10 cellular contexts compared by ENCODE assay signal in the genomic region with DNA sequence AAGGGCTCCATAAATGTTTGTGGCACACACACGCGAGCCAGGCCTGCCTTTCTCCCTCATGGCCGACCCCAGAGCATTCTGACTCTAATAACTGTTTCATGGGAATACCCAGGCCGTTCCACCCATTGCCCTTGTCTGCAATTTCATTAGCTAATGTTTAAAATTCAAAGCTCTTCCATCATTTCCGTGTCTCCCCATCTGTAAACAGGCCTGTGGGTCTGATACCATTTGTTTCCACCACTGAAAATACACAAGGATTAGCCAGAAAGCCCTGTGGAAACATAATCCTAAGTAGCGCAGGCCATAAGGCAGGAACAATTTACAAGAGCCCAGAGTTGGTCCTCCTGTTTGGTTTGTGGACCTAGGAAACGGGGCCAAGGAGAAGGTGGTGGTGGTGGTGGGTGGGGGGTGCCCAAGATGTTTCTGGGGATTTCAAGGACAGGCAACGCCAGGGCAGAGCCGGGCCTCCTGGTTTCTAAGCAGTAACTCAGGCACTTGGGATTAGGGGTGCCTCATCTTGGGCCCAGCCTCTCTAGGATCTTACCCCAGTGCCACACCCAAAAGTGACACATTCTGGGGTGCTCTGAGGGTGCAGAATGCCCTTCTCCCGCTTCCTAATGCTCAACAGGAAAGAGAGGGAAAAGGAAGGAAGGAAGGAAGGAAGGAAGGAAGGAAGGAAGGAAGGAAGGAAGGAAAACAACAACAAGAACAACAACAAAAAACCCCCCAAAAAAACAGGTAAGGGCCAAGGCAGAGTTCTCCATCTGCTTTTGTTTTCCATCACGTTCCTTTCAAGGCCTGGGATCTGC.
A peak's percentile ranks its signal among the peaks of the same experiment; 100 is the strongest.
DNase-seq lines count a peak whose midpoint lies in the region; ATAC-seq, FAIRE-seq and TF ChIP-seq lines count a peak whose summit lies in the region.
"Had no signal": no experiment of that assay in that cellular context is flagged by ENCODE, and none has a peak within 500 bp of the region (broad histone marks: within the 10 kb centered on the region; RNA-seq: fewer than 3 reads in every experiment).

No MANE protein-coding gene starts in this region.

- H3K18ac ChIP-seq in neuronal stem cell (ENCODE audit: low read length), result peak overlapping the region; percentile 38

- dilution Hi-C loops in endothelial cell of umbilical vein (cut with MboI; ENCODE audit: extremely low pct_ligation_motif_present, low sequenced_read_pairs), result no loop called here

- ATAC-seq in right lobe of liver (no peak), HG02981 (IDR thresholded peaks at IDR 0.05; ENCODE audit: unreplicated experiment) (no peak), HG03439 (IDR thresholded peaks at IDR 0.05; ENCODE audit: unreplicated experiment) (no peak), HG02884 (IDR thresholded peaks at IDR 0.05; ENCODE audit: unreplicated experiment) (no peak)
- ATAC-seq in activated CD8-positive, alpha-beta memory T cell treated with anti-CD3 and anti-CD28 coated beads, Interleukin-2, amount 10 ng/mL, durations not matched to agents 7 days and 5 days, result no peak

- no peaks in the 10 kb centered on the region for H3K36me3 Mint-ChIP-seq in activated CD8-positive, alpha-beta memory T cell treated with anti-CD3 and anti-CD28 coated beads, Interleukin-2, amount 10 ng/mL, durations not matched to agents 7 days and 5 days

- H3K79me1 ChIP-seq in neuronal stem cell (ENCODE audit: low read depth, low read length), result peaks cover 3% of the 10 kb centered on the region

- H3K9me3 ChIP-seq in liver (ENCODE audit: control insufficient read depth in 4 of 4, low read length in 3 of 4) (no peaks in the 10 kb centered on the region), right lobe of liver (no peaks in the 10 kb centered on the region), endothelial cell of umbilical vein (replicated peaks; ENCODE audit: control insufficient read depth, insufficient read depth, low read length) (no peaks in the 10 kb centered on the region), neuronal stem cell (replicated peaks in 1 of 2; ENCODE audit: control insufficient read depth in 2 of 2, insufficient read depth in 1 of 2, low read depth in 1 of 2, low read length in 2 of 2) (no peaks in the 10 kb centered on the region)

- no peak overlapping the region for H3K4me3 Mint-ChIP-seq in activated CD8-positive, alpha-beta memory T cell treated with anti-CD3 and anti-CD28 coated beads, Interleukin-2, amount 10 ng/mL, durations not matched to agents 7 days and 5 days

- H3K9ac ChIP-seq in liver (ENCODE audit: low read depth in 1 of 2, low read length in 2 of 2) (no peak overlapping the region), endothelial cell of umbilical vein (replicated peaks; ENCODE audit: extremely low read depth, insufficient read depth, low read length) (no peak overlapping the region), neuronal stem cell (ENCODE audit: low read depth, low read length, poor library complexity) (no peak overlapping the region)

- no peaks in the 10 kb centered on the region for H3K27me3 ChIP-seq in liver (ENCODE audit: control insufficient read depth in 4 of 4, insufficient read depth in 4 of 4, low read length in 3 of 4)
- no peaks in the 10 kb centered on the region for H3K27me3 ChIP-seq in right lobe of liver
- H3K27me3 ChIP-seq in endothelial cell of umbilical vein (ENCODE audit: control insufficient read depth in 2 of 2, insufficient read depth in 2 of 2, low read length in 2 of 2), result no peaks in the 10 kb centered on the region
- H3K27me3 ChIP-seq in neuronal stem cell (ENCODE audit: control insufficient read depth in 3 of 3, insufficient read depth in 3 of 3, low read depth in 1 of 3, low read length in 3 of 3), result no peaks in the 10 kb centered on the region

- BruUV-seq in endothelial cell of umbilical vein (replicated peaks; lab: Mats Ljungman, UMichigan), result no TSS peak

- TF ChIP-seq RAD21 in liver (IDR thresholded peaks at IDR 0.05), result no peak

- DNase-seq in right lobe of liver (no peak), endothelial cell of umbilical vein (ENCODE audit: low read depth, low spot score) (no peak), neuronal stem cell (ENCODE audit: low spot score) (no peak)
- no peak for DNase-seq in activated CD8-positive, alpha-beta memory T cell treated with anti-CD3 and anti-CD28 coated beads, Interleukin-2, amount 10 ng/mL, durations not matched to agents 7 days and 5 days
- DNase-seq: stimulated activated CD4-positive, alpha-beta T cell treated with anti-CD3 and anti-CD28 coated beads, Interleukin-4, amount 100 ng/mL, for 24 hours had no signal

- POLR2A ChIA-PET in endothelial cell of umbilical vein (lab: Charles Lee), result interaction anchor here (0.6 kb wide), 1 partner anchor 14 kb away, joined by 3 read pairs; no protein-coding TSS in a partner anchor

- no peaks in the 10 kb centered on the region for H3K9me1 ChIP-seq in endothelial cell of umbilical vein (replicated peaks; ENCODE audit: control insufficient read depth, extremely low read depth, insufficient read depth, low read length)

- H4K91ac ChIP-seq in neuronal stem cell (ENCODE audit: low read depth, low read length, poor library complexity), result no peak overlapping the region

- peaks cover 2% of the 10 kb centered on the region for H3K4me1 Mint-ChIP-seq in activated CD8-positive, alpha-beta memory T cell treated with anti-CD3 and anti-CD28 coated beads, Interleukin-2, amount 10 ng/mL, durations not matched to agents 7 days and 5 days

- H3K27ac ChIP-seq in liver (ENCODE audit: low read depth in 1 of 2, low read length in 2 of 2), result peak overlapping the region; percentile 5 to 19
- no peak overlapping the region for H3K27ac ChIP-seq in right lobe of liver
- peak overlapping the region; percentile 27 for H3K27ac ChIP-seq in endothelial cell of umbilical vein (ENCODE audit: insufficient read depth, low read depth, low read length)
- H3K27ac ChIP-seq in neuronal stem cell (replicated peaks; ENCODE audit: low read length), result no peak overlapping the region
- H3K27ac ChIP-seq: epithelial cell of prostate had no signal

- H4K8ac ChIP-seq in neuronal stem cell (ENCODE audit: low read depth, low read length), result no peak overlapping the region

- no peak overlapping the region for H2BK15ac ChIP-seq in neuronal stem cell (ENCODE audit: low read length)

- H3K4me1 ChIP-seq in liver (ENCODE audit: control insufficient read depth in 4 of 4, insufficient read depth in 4 of 4, low read length in 3 of 4), result peaks cover 11 to 24% (median 20%) of the 10 kb centered on the region in 4 donors
- peaks cover 0 to 22% (median 10%) of the 10 kb centered on the region in 4 donors for H3K4me1 ChIP-seq in right lobe of liver
- peaks cover 35% of the 10 kb centered on the region for H3K4me1 ChIP-seq in endothelial cell of umbilical vein (ENCODE audit: control insufficient read depth, extremely low read depth, insufficient read depth, low read length)
- peaks cover 68 to 79% of the 10 kb centered on the region in 2 donors for H3K4me1 ChIP-seq in neuronal stem cell (ENCODE audit: control insufficient read depth in 2 of 2, insufficient read depth in 1 of 2, low read depth in 1 of 2, low read length in 2 of 2)

- H3K23ac ChIP-seq in neuronal stem cell (ENCODE audit: low read depth, low read length, poor library complexity), result no peak overlapping the region

- intact Hi-C loops in right lobe of liver (cut with DNase I), result no loop called here
- intact Hi-C loops in endothelial cell of umbilical vein (cut with micrococcal nuclease), result loop anchor here (1.0 kb wide), 1 partner anchor 9 kb away; no protein-coding TSS in a partner anchor

- H3K14ac ChIP-seq in neuronal stem cell (ENCODE audit: low read length), result no peak overlapping the region

- FAIRE-seq in endothelial cell of umbilical vein (lab: Jason Lieb, UNC), result peak; percentile 77

- TF ChIP-seq POLR2A in right lobe of liver (IDR thresholded peaks at IDR 0.05), result no peak
- no peak for TF ChIP-seq POLR2A in endothelial cell of umbilical vein (IDR thresholded peaks at IDR 0.05; ENCODE audit: low read depth, low read length)

- H4K20me1 ChIP-seq in endothelial cell of umbilical vein (replicated peaks; ENCODE audit: control insufficient read depth, extremely low read depth, insufficient read depth, low read length), result peaks cover 2% of the 10 kb centered on the region

- H3K4me3 ChIP-seq in liver (ENCODE audit: low read depth in 1 of 3, low read length in 3 of 3) (no peak overlapping the region), right lobe of liver (no peak overlapping the region), endothelial cell of umbilical vein (replicated peaks in 1 of 3; ENCODE audit: insufficient read depth in 1 of 3, low read depth in 1 of 3, low read length in 3 of 3) (no peak overlapping the region), neuronal stem cell (ENCODE audit: low read length in 2 of 2) (no peak overlapping the region)

- H3K27me3 Mint-ChIP-seq in activated CD8-positive, alpha-beta memory T cell treated with anti-CD3 and anti-CD28 coated beads, Interleukin-2, amount 10 ng/mL, durations not matched to agents 7 days and 5 days, result no peaks in the 10 kb centered on the region

- no peak overlapping the region for H2BK12ac ChIP-seq in neuronal stem cell (ENCODE audit: low read length)

- H3K9me3 Mint-ChIP-seq in activated CD8-positive, alpha-beta memory T cell treated with anti-CD3 and anti-CD28 coated beads, Interleukin-2, amount 10 ng/mL, durations not matched to agents 7 days and 5 days (ENCODE audit: low read depth), result no peaks in the 10 kb centered on the region

- H3K36me3 ChIP-seq in liver (ENCODE audit: control insufficient read depth in 4 of 4, insufficient read depth in 3 of 4, low read depth in 1 of 4, low read length in 3 of 4) (peaks cover 0 to 4% (median 0%) of the 10 kb centered on the region in 4 donors), right lobe of liver (no peaks in the 10 kb centered on the region), endothelial cell of umbilical vein (ENCODE audit: control insufficient read depth in 2 of 2, extremely low read depth in 1 of 2, insufficient read depth in 2 of 2, low read length in 2 of 2) (no peaks in the 10 kb centered on the region), neuronal stem cell (replicated peaks in 1 of 2; ENCODE audit: control insufficient read depth in 2 of 2, insufficient read depth in 2 of 2, low read length in 2 of 2) (peaks cover 0 to 38% of the 10 kb centered on the region in 2 donors)

- no peak overlapping the region for H3K27ac Mint-ChIP-seq in activated CD8-positive, alpha-beta memory T cell treated with anti-CD3 and anti-CD28 coated beads, Interleukin-2, amount 10 ng/mL, durations not matched to agents 7 days and 5 days

- H2AFZ ChIP-seq in endothelial cell of umbilical vein (ENCODE audit: low read depth, low read length) (no peak overlapping the region), neuronal stem cell (ENCODE audit: low read length) (no peak overlapping the region)

- CTCF ChIA-PET in endothelial cell of umbilical vein (lab: Charles Lee), result interaction anchor here (0.6 to 3.4 kb wide), 8 partner anchors 9 to 367 kb away, joined by 3 to 15 read pairs (median 4); no protein-coding TSS in a partner anchor
- CTCF ChIA-PET in activated CD8-positive, alpha-beta memory T cell treated with anti-CD3 and anti-CD28 coated beads, Interleukin-2, amount 10 ng/mL, durations not matched to agents 7 days and 5 days (lab: Charles Lee), result interaction anchor here (1.4 kb wide), 1 partner anchor 80 kb away, joined by 3 read pairs; no protein-coding TSS in a partner anchor

- TF ChIP-seq CTCF in liver (IDR thresholded peaks at IDR 0.05; ENCODE audit: low read depth, low read length, missing input control) (no peak), right lobe of liver (IDR thresholded peaks at IDR 0.05) (no peak), endothelial cell of umbilical vein (IDR thresholded peaks at IDR 0.05; ENCODE audit: extremely low read depth in 1 of 2, insufficient read depth in 1 of 2, low read depth in 1 of 2, low read length in 2 of 2) (no peak)

- H3K79me2 ChIP-seq in endothelial cell of umbilical vein (ENCODE audit: control insufficient read depth, insufficient read depth, low read length), result peaks cover 66% of the 10 kb centered on the region

- no peak overlapping the region for H3K4ac ChIP-seq in neuronal stem cell (ENCODE audit: low read length)

- H2BK5ac ChIP-seq in neuronal stem cell (ENCODE audit: low read length), result no peak overlapping the region

- H3K4me2 ChIP-seq in endothelial cell of umbilical vein (ENCODE audit: insufficient read depth, low read length), result peak overlapping the region; percentile 28
- no peak overlapping the region for H3K4me2 ChIP-seq in neuronal stem cell (ENCODE audit: insufficient read depth, low read length, poor library complexity, severe bottlenecking)

- no peak overlapping the region for H2BK120ac ChIP-seq in neuronal stem cell (ENCODE audit: low read depth, low read length)

- 80% methylated on average over 11 of the region's 11 CpGs for WGBS in liver
- 79% methylated on average over 10 of the region's 11 CpGs for WGBS in right lobe of liver (ENCODE audit: insufficient coverage, low coverage, low lambda C conversion rate, missing lambda C conversion rate)
- WGBS in neuronal stem cell (ENCODE audit: extremely low coverage in 2 of 2, insufficient read length in 2 of 2, insufficient replicate concordance in 1 of 2), 2 donors, result no CpG with 5 or more reads among the region's 11 CpGs

- no peak overlapping the region for H2AK5ac ChIP-seq in neuronal stem cell (ENCODE audit: low read depth, low read length)

Comparison
In these comparisons a context has a peak if more than half of its experiments do, and no peak if none do; other contexts are left out.
1. H3K27ac ChIP-seq: peak in liver (2 of 2) and endothelial cell of umbilical vein (single experiment); none in right lobe of liver (0 of 3) and neuronal stem cell (single experiment).